Comparison of ENCODE assay signal across 14 cellular contexts in genomic region chr10:43355749-43356371, GRCh38. TPM values are rescaled to one million over a fixed set of nuclear protein-coding genes. Genes with fewer than 3 reads are reported as not detected.
DNase-seq lines count a peak whose midpoint lies in the region; ATAC-seq and TF ChIP-seq lines count a peak whose summit lies in the region.
"Had no signal": no experiment of that assay in that cellular context is flagged by ENCODE, and none has a peak within 500 bp of the region (broad histone marks: within the 10 kb centered on the region; RNA-seq: fewer than 3 reads in every experiment).

No MANE protein-coding gene starts in this region.

- H3K4me1 ChIP-seq in effector memory CD4-positive, alpha-beta T cell (ENCODE audit: control insufficient read depth, insufficient read depth, low read length, poor library complexity, severe bottlenecking): peaks cover 4% of the 10 kb centered on the region
- H3K4me1 ChIP-seq in tibial artery: no peaks in the 10 kb centered on the region
- H3K4me1 ChIP-seq in ascending aorta: no peaks in the 10 kb centered on the region

- H3K9me3 Mint-ChIP-seq in activated CD4-positive, alpha-beta memory T cell treated with anti-CD3 and anti-CD28 coated beads for 36 hours: no peaks in the 10 kb centered on the region
- no peaks in the 10 kb centered on the region for H3K9me3 Mint-ChIP-seq in natural killer cell

- H3K4me3 ChIP-seq in effector memory CD4-positive, alpha-beta T cell (ENCODE audit: insufficient read depth, low read depth, low read length, poor library complexity, severe bottlenecking): no peak overlapping the region
- H3K4me3 ChIP-seq in tibial artery (no peak overlapping the region), ascending aorta (no peak overlapping the region)
- H3K4me3 ChIP-seq: skin epidermis, thoracic aorta had no signal

- no peak for ATAC-seq in natural killer cell

- H3K27me3 Mint-ChIP-seq in activated CD4-positive, alpha-beta memory T cell treated with anti-CD3 and anti-CD28 coated beads for 36 hours: peaks cover under 1% of the 10 kb centered on the region
- peaks cover 1% of the 10 kb centered on the region in 2 donors for H3K27me3 Mint-ChIP-seq in natural killer cell (ENCODE audit: low read depth in 2 of 2)

- TF ChIP-seq CTCF in natural killer cell (IDR thresholded peaks at IDR 0.05): no peak
- no peak for TF ChIP-seq CTCF in tibial artery (IDR thresholded peaks at IDR 0.05)
- TF ChIP-seq CTCF in ascending aorta (IDR thresholded peaks at IDR 0.05): no peak

- DNase-seq in A172 (ENCODE audit: low spot score) (peak; percentile 91), HT-29 (ENCODE audit: low spot score) (peak; percentile 91), islet precursor cell (peak; percentile 91), natural killer cell (no peak), tibial artery (no peak), ascending aorta (ENCODE audit: low spot score in 2 of 2) (no peak)
- peak; percentile 68 for DNase-seq in activated CD4-positive, alpha-beta memory T cell treated with anti-CD3 and anti-CD28 coated beads for 36 hours
- DNase-seq in effector memory CD4-positive, alpha-beta T cell: no peak
- DNase-seq: COR-L47, NCI-H1694, T-helper 9 cell had no signal

- POLR2A ChIA-PET in activated CD4-positive, alpha-beta memory T cell treated with anti-CD3 and anti-CD28 coated beads for 36 hours (lab: Charles Lee): interaction anchor here (1.1 kb wide), 1 partner anchor 217 kb away, joined by 3 read pairs; the partner anchor contains the start of gene CSGALNACT2

- no peaks in the 10 kb centered on the region for H3K27me3 ChIP-seq in effector memory CD4-positive, alpha-beta T cell (replicated peaks; ENCODE audit: control insufficient read depth, insufficient read depth, low read length, poor library complexity, severe bottlenecking)
- H3K27me3 ChIP-seq in tibial artery (peaks cover 0 to 1% of the 10 kb centered on the region in 2 donors), ascending aorta (no peaks in the 10 kb centered on the region)

- intact Hi-C loops in activated CD4-positive, alpha-beta memory T cell treated with anti-CD3 and anti-CD28 coated beads for 36 hours (cut with micrococcal nuclease): no loop called here
- intact Hi-C loops in natural killer cell (cut with micrococcal nuclease): no loop called here
- intact Hi-C loops in tibial artery (cut with DNase I; ENCODE audit: low total_unique reads): no loop called here
- intact Hi-C loops in ascending aorta (cut with DNase I): no loop called here

- no peak overlapping the region for H3K27ac ChIP-seq in effector memory CD4-positive, alpha-beta T cell (ENCODE audit: insufficient read depth, low read length, poor library complexity, severe bottlenecking)
- no peak overlapping the region for H3K27ac ChIP-seq in tibial artery
- no peak overlapping the region for H3K27ac ChIP-seq in ascending aorta
- H3K27ac ChIP-seq: skin epidermis, thoracic aorta had no signal

- peaks cover 24% of the 10 kb centered on the region for H3K4me1 Mint-ChIP-seq in activated CD4-positive, alpha-beta memory T cell treated with anti-CD3 and anti-CD28 coated beads for 36 hours (ENCODE audit: low read depth)
- H3K4me1 Mint-ChIP-seq in natural killer cell: peaks cover 2 to 12% of the 10 kb centered on the region in 2 donors

- H3K4me3 Mint-ChIP-seq in activated CD4-positive, alpha-beta memory T cell treated with anti-CD3 and anti-CD28 coated beads for 36 hours: no peak overlapping the region
- H3K4me3 Mint-ChIP-seq in natural killer cell: no peak overlapping the region

- peaks cover 5% of the 10 kb centered on the region for H3K36me3 Mint-ChIP-seq in activated CD4-positive, alpha-beta memory T cell treated with anti-CD3 and anti-CD28 coated beads for 36 hours
- no peaks in the 10 kb centered on the region for H3K36me3 Mint-ChIP-seq in natural killer cell

- H3K36me3 ChIP-seq in effector memory CD4-positive, alpha-beta T cell (ENCODE audit: control insufficient read depth, insufficient read depth, low read length): no peaks in the 10 kb centered on the region
- no peaks in the 10 kb centered on the region for H3K36me3 ChIP-seq in tibial artery
- H3K36me3 ChIP-seq in ascending aorta: no peaks in the 10 kb centered on the region
- H3K36me3 ChIP-seq: thoracic aorta had no signal

- H3K9me3 ChIP-seq in effector memory CD4-positive, alpha-beta T cell (ENCODE audit: control insufficient read depth, low read length): no peaks in the 10 kb centered on the region
- no peaks in the 10 kb centered on the region for H3K9me3 ChIP-seq in tibial artery
- H3K9me3 ChIP-seq in ascending aorta: no peaks in the 10 kb centered on the region
- H3K9me3 ChIP-seq: thoracic aorta had no signal

- H3K27ac Mint-ChIP-seq in activated CD4-positive, alpha-beta memory T cell treated with anti-CD3 and anti-CD28 coated beads for 36 hours: peak overlapping the region; percentile 58
- no peak overlapping the region for H3K27ac Mint-ChIP-seq in natural killer cell

- CTCF ChIA-PET in activated CD4-positive, alpha-beta memory T cell treated with anti-CD3 and anti-CD28 coated beads for 36 hours (lab: Charles Lee): interaction anchor here (0.9 to 4.4 kb wide), 4 partner anchors 28 to 154 kb away, joined by 3 to 17 read pairs (median 4); no protein-coding TSS in a partner anchor

RNA-seq across cellular contexts. Expression of gene FXYD4, which starts 15.6 kb away (rescaled TPM):
- total RNA-seq in A172 (2014; rRNA removed; shearing (Covaris generic)): not detected in 2 replicates
- total RNA-seq in HT-29 (2014; rRNA removed; shearing (Covaris generic)): not detected in 2 replicates
- total RNA-seq in activated CD4-positive, alpha-beta memory T cell treated with anti-CD3 and anti-CD28 coated beads for 36 hours: not detected
- total RNA-seq in natural killer cell (not detected), ascending aorta (not detected)
- total RNA-seq: cardiac septum, thoracic aorta had no signal

RNA-seq across cellular contexts. Expression of gene HNRNPF, which starts 53.1 kb away (rescaled TPM):
- total RNA-seq in A172 (2014; rRNA removed; shearing (Covaris generic)): 328 and 348 TPM in 2 replicates
- total RNA-seq in HT-29 (2014; rRNA removed; shearing (Covaris generic)): 515 and 519 TPM in 2 replicates
- total RNA-seq in activated CD4-positive, alpha-beta memory T cell treated with anti-CD3 and anti-CD28 coated beads for 36 hours: 100 to 1,000 TPM; 504 to 518 TPM
- total RNA-seq in natural killer cell (100 to 1,000 TPM; 122 to 160 (median 125) TPM), ascending aorta (101 TPM)

Comparison
In these comparisons a context has a peak if more than half of its experiments do, and no peak if none do; other contexts are left out.
1. DNase-seq: peak in A172 (single experiment), HT-29 (single experiment), activated CD4-positive, alpha-beta memory T cell treated with anti-CD3 and anti-CD28 coated beads for 36 hours (single experiment) and islet precursor cell (single experiment); none in natural killer cell (single experiment), effector memory CD4-positive, alpha-beta T cell (0 of 3), tibial artery (0 of 2) and ascending aorta (0 of 2).